13 cellular contexts compared by ENCODE assay signal in genomic region chr1:39633422-39633821, GRCh38. TPM values are rescaled to one million over a fixed set of nuclear protein-coding genes. Genes with fewer than 3 reads are reported as not detected.
DNase-seq lines count a peak whose midpoint lies in the region; TF ChIP-seq lines count a peak whose summit lies in the region.
"Had no signal": no experiment of that assay in that cellular context is flagged by ENCODE, and none has a peak within 500 bp of the region (broad histone marks: within the 10 kb centered on the region; RNA-seq: fewer than 3 reads in every experiment).

No MANE protein-coding gene starts in this region.

- no peaks in the 10 kb centered on the region for H3F3A ChIP-seq in PC-9 (ENCODE audit: insufficient read depth, low read depth)

- no TSS peak for BruUV-seq in PC-9 (replicated peaks; lab: Mats Ljungman, UMichigan)

- peak overlapping the region; percentile 70 for H3K4me2 ChIP-seq in PC-9

- H3K27me3 ChIP-seq in PC-9 (ENCODE audit: insufficient read depth, low read depth) (peaks cover 53% of the 10 kb centered on the region), endodermal cell (ENCODE audit: control insufficient read depth, insufficient read depth, low read length, poor library complexity, severe bottlenecking) (peaks cover 90% of the 10 kb centered on the region), tibial artery (no peaks in the 10 kb centered on the region), prostate gland (replicated peaks; ENCODE audit: insufficient read depth) (no peaks in the 10 kb centered on the region)

- TF ChIP-seq POLR2A in prostate gland (IDR thresholded peaks at IDR 0.05) = no peak

- no peaks in the 10 kb centered on the region for H3K36me3 Mint-ChIP-seq in endodermal cell (ENCODE audit: low read depth)
- H3K36me3 Mint-ChIP-seq in nephron progenitor cell (ENCODE audit: low read depth) = peaks cover 32% of the 10 kb centered on the region

- peaks cover 14% of the 10 kb centered on the region for H3K4me1 Mint-ChIP-seq in endodermal cell
- peaks cover 78% of the 10 kb centered on the region for H3K4me1 Mint-ChIP-seq in nephron progenitor cell
- H3K4me1 Mint-ChIP-seq: central memory CD8-positive, alpha-beta T cell had no signal

- POLR2A ChIA-PET in PC-9 (lab: Charles Lee; ENCODE audit: unreplicated experiment) = interaction anchor here (0.6 kb wide), 1 partner anchor 797 kb away, joined by 6 read pairs; no protein-coding TSS in a partner anchor

- 71 to 90% methylated on average over 2 to 3 of the region's 3 CpGs for WGBS in endodermal cell (ENCODE audit: insufficient coverage in 1 of 2, insufficient read length in 1 of 2), 2 experiments
- WGBS in prostate gland = 79% methylated on average over 3 of the region's 3 CpGs

- no peaks in the 10 kb centered on the region for H3K9me2 ChIP-seq in PC-9 (ENCODE audit: insufficient read depth)

- H3K4me1 ChIP-seq in PC-9 (replicated peaks; ENCODE audit: insufficient read depth) = no peaks in the 10 kb centered on the region
- no peaks in the 10 kb centered on the region for H3K4me1 ChIP-seq in endodermal cell (ENCODE audit: control insufficient read depth, insufficient read depth, low read length)
- peaks cover 0 to 70% (median 36%) of the 10 kb centered on the region in 4 donors for H3K4me1 ChIP-seq in tibial artery
- no peaks in the 10 kb centered on the region for H3K4me1 ChIP-seq in prostate gland (replicated peaks)

- H3K9ac ChIP-seq in endodermal cell (ENCODE audit: extremely low read depth, low read length, poor library complexity, severe bottlenecking) = no peak overlapping the region

- no peak overlapping the region for H3K27ac Mint-ChIP-seq in endodermal cell
- peak overlapping the region; percentile 93 for H3K27ac Mint-ChIP-seq in nephron progenitor cell

- H3K9me3 Mint-ChIP-seq in endodermal cell (no peaks in the 10 kb centered on the region), nephron progenitor cell (no peaks in the 10 kb centered on the region)
- H3K9me3 Mint-ChIP-seq: central memory CD8-positive, alpha-beta T cell had no signal

- H3K79me2 ChIP-seq in PC-9 (ENCODE audit: low read depth) = no peaks in the 10 kb centered on the region

- no peaks in the 10 kb centered on the region for H4K20me1 ChIP-seq in PC-9 (ENCODE audit: insufficient read depth)

- CTCF ChIA-PET in PC-9 (lab: Charles Lee) = interaction anchor here (0.6 to 0.7 kb wide), 2 partner anchors 27 to 39 kb away, joined by 3 to 7 read pairs; no protein-coding TSS in a partner anchor

- H3K4me3 Mint-ChIP-seq in endodermal cell (peak overlapping the region; percentile 34), nephron progenitor cell (peak overlapping the region; percentile 57)
- H3K4me3 Mint-ChIP-seq: central memory CD8-positive, alpha-beta T cell had no signal

- H3K27me3 Mint-ChIP-seq in endodermal cell (ENCODE audit: insufficient read depth) (peaks cover 97% of the 10 kb centered on the region), nephron progenitor cell (ENCODE audit: low read depth, poor library complexity) (peaks cover 4% of the 10 kb centered on the region)

- peak overlapping the region; percentile 42; the same call in 1 of the 2 replicates for H3K4me3 ChIP-seq in PC-9
- no peak overlapping the region for H3K4me3 ChIP-seq in endodermal cell (ENCODE audit: low read length)
- peak overlapping the region; percentile 52 to 91 for H3K4me3 ChIP-seq in tibial artery
- peak overlapping the region in 1 of 2 donors; percentile 11 for H3K4me3 ChIP-seq in prostate gland

- H3K9me3 ChIP-seq in PC-9 (ENCODE audit: insufficient read depth, low read depth) (no peaks in the 10 kb centered on the region), endodermal cell (ENCODE audit: control insufficient read depth, low read length) (no peaks in the 10 kb centered on the region), tibial artery (no peaks in the 10 kb centered on the region), prostate gland (no peaks in the 10 kb centered on the region)

- H3K36me3 ChIP-seq in PC-9 (ENCODE audit: low read depth) (no peaks in the 10 kb centered on the region), endodermal cell (ENCODE audit: control insufficient read depth, insufficient read depth, low read length) (no peaks in the 10 kb centered on the region), tibial artery (peaks cover 30 to 39% (median 38%) of the 10 kb centered on the region in 3 donors), prostate gland (no peaks in the 10 kb centered on the region)

- intact Hi-C loops in PC-9 (cut with micrococcal nuclease; ENCODE audit: unreplicated experiment) = no loop called here
- intact Hi-C loops in tibial artery (cut with DNase I; ENCODE audit: low total_unique reads) = no loop called here
- intact Hi-C loops in prostate gland (cut with DNase I) = no loop called here

- DNase-seq in PC-9 = no peak
- DNase-seq in endodermal cell = no peak
- DNase-seq in nephron progenitor cell = no peak
- DNase-seq in tibial artery = no peak
- DNase-seq in stimulated activated CD4-positive, alpha-beta T cell treated with anti-CD3 and anti-CD28 coated beads, Interleukin-15, amount 100 ng/mL, for 24 hours = no peak
- no peak for DNase-seq in MV-4-11 (lab: John Stamatoyannopoulos, UW)
- DNase-seq in prostate gland (ENCODE audit: low spot score) = no peak
- DNase-seq: activated gamma-delta T cell, NCI-H1436, NCI-H526 treated with DMSO at 0.1 percent for 48 hours had no signal

- H3K27ac ChIP-seq in PC-9 = no peak overlapping the region
- peak overlapping the region; percentile 72 for H3K27ac ChIP-seq in endodermal cell (ENCODE audit: low read depth, low read length)
- peak overlapping the region; percentile 96 to 97 for H3K27ac ChIP-seq in tibial artery
- no peak overlapping the region for H3K27ac ChIP-seq in prostate gland
- H3K27ac ChIP-seq: epithelial cell of prostate had no signal

- TF ChIP-seq CTCF in PC-9 (conservative IDR thresholded peaks at IDR 0.05) (no peak), endodermal cell (conservative IDR thresholded peaks at IDR 0.05) (no peak), nephron progenitor cell (IDR thresholded peaks at IDR 0.05) (no peak), tibial artery (IDR thresholded peaks at IDR 0.05) (no peak), prostate gland (IDR thresholded peaks at IDR 0.05) (no peak)

- no peak overlapping the region for H2AFZ ChIP-seq in PC-9

RNA-seq across cellular contexts. Expression of gene HEYL, which starts 6.0 kb away (rescaled TPM):
- total RNA-seq in PC-9 (2021) (0.17 and 0.35 TPM in 2 replicates), endodermal cell (1 to 10 TPM; 1.2 to 1.5 TPM), prostate gland (10 to 100 TPM in 1 of 2 donors, 1 to 10 TPM in 1; 2.6 to 51.9 TPM)
- 6.9 TPM for polyA plus RNA-seq in endodermal cell (2013, experiment 1 of 2)
- polyA plus RNA-seq in endodermal cell (2013, experiment 2 of 2) = 6.7 TPM
- total RNA-seq: T-helper 1 cell treated with Interleukin-12 subunit alpha and Interleukin-12 subunit beta and Interleukin-4 antibody, amounts not matched to agents 30 ng/mL and 1 ng/mL, for 36 hours had no signal

RNA-seq across cellular contexts. Expression of gene NT5C1A, which starts 38.5 kb away (rescaled TPM):
- total RNA-seq in PC-9 (2021) (not detected in 2 replicates), endodermal cell (not detected), prostate gland (under 1 TPM in 1 of 2 donors, not detected in 1; 0.91 TPM)
- polyA plus RNA-seq in endodermal cell (2013, experiment 1 of 2) = not detected
- polyA plus RNA-seq in endodermal cell (2013, experiment 2 of 2) = not detected

RNA-seq across cellular contexts. Expression of gene PABPC4, which starts 56.8 kb away (rescaled TPM):
- total RNA-seq in PC-9 (2021) (500 and 561 TPM in 2 replicates), endodermal cell (100 to 1,000 TPM; 230 to 270 TPM), prostate gland (100 to 1,000 TPM in 1 of 2 donors, 10 to 100 TPM in 1; 71.4 to 345 TPM)
- 153 TPM for polyA plus RNA-seq in endodermal cell (2013, experiment 1 of 2)
- 140 TPM for polyA plus RNA-seq in endodermal cell (2013, experiment 2 of 2)

RNA-seq across cellular contexts. Expression of gene HPCAL4, which starts 57.8 kb away (rescaled TPM):
- total RNA-seq in PC-9 (2021) (0.07 TPM in 1 of 2 replicates, not detected in the other), endodermal cell (not detected), prostate gland (1 to 10 TPM in 1 of 2 donors, not detected in 1; 4.9 TPM)
- 0.21 TPM for polyA plus RNA-seq in endodermal cell (2013, experiment 1 of 2)
- polyA plus RNA-seq in endodermal cell (2013, experiment 2 of 2) = 0.17 TPM

Comparison
In these comparisons a context has a peak if more than half of its experiments do, and no peak if none do; other contexts are left out.
1. H3K27ac ChIP-seq: peak in endodermal cell (single experiment) and tibial artery (2 of 2); none in PC-9 (single experiment) and prostate gland (0 of 2).